Comparison of ENCODE assay signal across 10 cellular contexts in the genomic region with DNA sequence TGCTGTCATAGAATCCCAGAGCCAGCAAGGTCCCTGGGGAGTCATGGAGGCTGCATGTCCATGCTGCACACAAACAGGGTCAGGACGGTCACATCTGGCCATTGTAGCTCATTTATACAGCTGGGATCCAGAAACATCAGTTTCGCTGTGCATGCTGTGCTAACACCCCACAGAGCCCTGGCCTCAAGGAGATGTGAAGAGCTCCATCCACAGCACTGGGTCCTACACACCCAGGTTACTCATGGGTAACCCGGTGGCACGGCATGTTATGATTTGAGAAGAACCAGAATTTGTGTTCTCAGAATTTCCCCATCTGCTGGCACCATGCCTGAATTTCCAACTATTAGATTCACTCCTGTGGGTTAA.
A peak's percentile ranks its signal among the peaks of the same experiment; 100 is the strongest.
DNase-seq lines count a peak whose midpoint lies in the region; ATAC-seq, FAIRE-seq and TF ChIP-seq lines count a peak whose summit lies in the region.
"Had no signal": no experiment of that assay in that cellular context is flagged by ENCODE, and none has a peak within 500 bp of the region (broad histone marks: within the 10 kb centered on the region; RNA-seq: fewer than 3 reads in every experiment).

No MANE protein-coding gene starts in this region.

- H3K27ac ChIP-seq in BLaER1, result no peak overlapping the region
- no peak overlapping the region for H3K27ac ChIP-seq in GM23248
- H3K27ac ChIP-seq in CD8-positive, alpha-beta T cell (ENCODE audit: low read depth, low read length), result no peak overlapping the region
- no peak overlapping the region for H3K27ac ChIP-seq in small intestine (ENCODE audit: low read depth in 1 of 2, low read length in 1 of 2)

- peak overlapping the region; percentile 33 for H3K4me2 ChIP-seq in BLaER1
- no peak overlapping the region for H3K4me2 ChIP-seq in GM23248 (ENCODE audit: unreplicated experiment)

- no peak overlapping the region for H3K4me3 Mint-ChIP-seq in CD8-positive, alpha-beta T cell

- H3K27me3 ChIP-seq in BLaER1, result no peaks in the 10 kb centered on the region
- no peaks in the 10 kb centered on the region for H3K27me3 ChIP-seq in GM23248 (replicated peaks; ENCODE audit: insufficient read depth)
- no peaks in the 10 kb centered on the region for H3K27me3 ChIP-seq in CD8-positive, alpha-beta T cell (ENCODE audit: insufficient read depth, low read length)
- H3K27me3 ChIP-seq in small intestine (ENCODE audit: control insufficient read depth in 2 of 2, insufficient read depth in 2 of 2, low read length in 2 of 2), result no peaks in the 10 kb centered on the region
- H3K27me3 ChIP-seq: BE2C had no signal

- H3K9ac ChIP-seq in BLaER1 (no peak overlapping the region), GM23248 (no peak overlapping the region)

- no peaks in the 10 kb centered on the region for H4K20me1 ChIP-seq in BLaER1
- no peaks in the 10 kb centered on the region for H4K20me1 ChIP-seq in GM23248 (ENCODE audit: insufficient read depth)

- peaks cover 5% of the 10 kb centered on the region; the same call in 1 of the 2 replicates for H3K9me3 ChIP-seq in BLaER1
- no peaks in the 10 kb centered on the region for H3K9me3 ChIP-seq in GM23248 (ENCODE audit: low read depth)
- no peaks in the 10 kb centered on the region for H3K9me3 ChIP-seq in CD8-positive, alpha-beta T cell (ENCODE audit: low read length)
- H3K9me3 ChIP-seq in small intestine (ENCODE audit: control insufficient read depth, low read depth), result no peaks in the 10 kb centered on the region
- H3K9me3 ChIP-seq: BE2C had no signal

- peaks cover 5% of the 10 kb centered on the region for H3K27me3 Mint-ChIP-seq in CD8-positive, alpha-beta T cell (ENCODE audit: low read depth)

- H3F3A ChIP-seq in GM23248 (ENCODE audit: insufficient read depth), result peaks cover 15% of the 10 kb centered on the region

- H3K4me1 ChIP-seq in BLaER1 (peaks cover 27% of the 10 kb centered on the region), GM23248 (ENCODE audit: insufficient read depth) (peaks cover 23% of the 10 kb centered on the region), small intestine (ENCODE audit: control insufficient read depth in 2 of 2, insufficient read depth in 1 of 2, low read depth in 1 of 2, low read length in 1 of 2) (peaks cover 0 to 2% of the 10 kb centered on the region in 2 donors)
- H3K4me1 ChIP-seq in CD8-positive, alpha-beta T cell (ENCODE audit: insufficient read depth, low read length), result no peaks in the 10 kb centered on the region
- H3K4me1 ChIP-seq: BE2C had no signal

- intact Hi-C loops in CD8-positive, alpha-beta T cell (cut with DNase I, micrococcal nuclease), result no loop called here

- no peaks in the 10 kb centered on the region for H3K36me3 Mint-ChIP-seq in CD8-positive, alpha-beta T cell

- in situ Hi-C loops in GM23248 (cut with MboI), result no loop called here

- no peaks in the 10 kb centered on the region for H3K9me3 Mint-ChIP-seq in CD8-positive, alpha-beta T cell

- TF ChIP-seq CTCF in cardiac fibroblast (IDR thresholded peaks at IDR 0.05; ENCODE audit: low read depth, low read length), result no peak
- no peak for TF ChIP-seq CTCF in CD8-positive, alpha-beta T cell (IDR thresholded peaks at IDR 0.05)

- H3K4me1 Mint-ChIP-seq in CD8-positive, alpha-beta T cell (ENCODE audit: low read depth), result no peaks in the 10 kb centered on the region

- no peak overlapping the region for H2AFZ ChIP-seq in GM23248

- H3K27ac Mint-ChIP-seq in CD8-positive, alpha-beta T cell, result no peak overlapping the region

- no peaks in the 10 kb centered on the region for H3K9me2 ChIP-seq in GM23248 (ENCODE audit: insufficient read depth)

- POLR2A ChIA-PET in CD8-positive, alpha-beta T cell (lab: Charles Lee), result no interaction called here

- no peaks in the 10 kb centered on the region for H3K36me3 ChIP-seq in BLaER1
- H3K36me3 ChIP-seq in GM23248 (ENCODE audit: low read depth), result no peaks in the 10 kb centered on the region
- no peaks in the 10 kb centered on the region for H3K36me3 ChIP-seq in CD8-positive, alpha-beta T cell (ENCODE audit: insufficient read depth, low read length)
- no peaks in the 10 kb centered on the region for H3K36me3 ChIP-seq in small intestine (ENCODE audit: control insufficient read depth in 2 of 2, insufficient read depth in 2 of 2, low read length in 2 of 2)
- H3K36me3 ChIP-seq: BE2C had no signal

- H3K79me2 ChIP-seq in GM23248 (ENCODE audit: insufficient read depth), result no peaks in the 10 kb centered on the region

- no peak for FAIRE-seq in small intestine (lab: Jason Lieb, UNC)

- no peak for ATAC-seq in CD8-positive, alpha-beta T cell

- WGBS in GM23248 (ENCODE audit: low coverage in 1 of 2, low lambda C conversion rate in 2 of 2, missing lambda C conversion rate in 2 of 2), 2 experiments, result 61 to 63% methylated on average over 4 of the region's 4 CpGs
- 51 to 64% (median 61%) methylated on average over 4 of the region's 4 CpGs for WGBS in small intestine, 3 donors

- H3K4me3 ChIP-seq in BLaER1 (no peak overlapping the region), GM23248 (no peak overlapping the region), cardiac fibroblast (replicated peaks in 1 of 2; ENCODE audit: low read depth in 2 of 2, low read length in 2 of 2) (no peak overlapping the region), small intestine (ENCODE audit: low read depth in 1 of 2, low read length in 2 of 2) (no peak overlapping the region)
- H3K4me3 ChIP-seq in CD8-positive, alpha-beta T cell (ENCODE audit: low read depth, low read length), result no peak overlapping the region

- CTCF ChIA-PET in CD8-positive, alpha-beta T cell (lab: Charles Lee), result no interaction called here

- DNase-seq in GM23248, result peak; percentile 30
- peak; percentile 57 to 60 for DNase-seq in cardiac fibroblast (ENCODE audit: low read depth in 2 of 2)
- DNase-seq in mucosa of gallbladder (ENCODE audit: low spot score), result peak; percentile 11
- no peak for DNase-seq in NCI-H345 (lab: John Stamatoyannopoulos, UW)
- DNase-seq in CD8-positive, alpha-beta T cell, result no peak
- no peak for DNase-seq in small intestine
- no peak for DNase-seq in dedifferentiated amniotic fluid mesenchymal stem cell (ENCODE audit: extremely low spot score)
- DNase-seq: BE2C, NCI-H1105 treated with DMSO at 0.1 percent for 48 hours had no signal

Comparison
In these comparisons a context has a peak if more than half of its experiments do, and no peak if none do; other contexts are left out.
1. DNase-seq: peak in GM23248 (single experiment), cardiac fibroblast (2 of 2) and mucosa of gallbladder (single experiment); none in NCI-H345 (single experiment), CD8-positive, alpha-beta T cell (0 of 7), small intestine (single experiment) and dedifferentiated amniotic fluid mesenchymal stem cell (single experiment).